In the genomic region with DNA sequence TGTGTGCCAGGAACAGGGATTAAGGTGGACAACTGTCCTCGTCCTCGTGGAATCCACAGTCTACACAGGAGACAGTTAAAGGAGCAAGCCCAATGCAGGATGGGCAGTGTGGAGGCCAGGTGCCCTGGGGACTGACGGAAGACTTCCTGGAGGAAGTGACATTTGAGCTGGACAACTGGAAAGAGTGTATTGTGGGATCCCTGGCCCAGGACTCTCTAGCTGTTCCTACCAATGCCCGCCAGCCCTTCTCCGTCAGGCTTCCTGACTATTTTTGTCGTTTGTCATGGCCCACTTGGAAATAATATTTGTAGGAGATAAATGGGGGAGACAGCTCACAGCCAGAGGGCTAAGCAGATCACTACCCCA, we compare ENCODE assay signal across 23 cellular contexts.
A peak's percentile ranks its signal among the peaks of the same experiment; 100 is the strongest.
DNase-seq lines count a peak whose midpoint lies in the region; ATAC-seq, FAIRE-seq and TF ChIP-seq lines count a peak whose summit lies in the region.
"Had no signal": no experiment of that assay in that cellular context is flagged by ENCODE, and none has a peak within 500 bp of the region (broad histone marks: within the 10 kb centered on the region; RNA-seq: fewer than 3 reads in every experiment).

No MANE protein-coding gene starts in this region.

- no peak for FAIRE-seq in keratinocyte (lab: Jason Lieb, UNC)
- FAIRE-seq: A549, HepG2 had no signal

- WGBS in mammary epithelial cell (ENCODE audit: low coverage, missing lambda C conversion rate): 99% methylated on average over 6 of the region's 6 CpGs

- H3K9me3 ChIP-seq in breast epithelium (no peaks in the 10 kb centered on the region), mammary epithelial cell (replicated peaks; ENCODE audit: insufficient read depth, low read length) (no peaks in the 10 kb centered on the region), keratinocyte (ENCODE audit: control insufficient read depth, low read depth, low read length) (no peaks in the 10 kb centered on the region)
- H3K9me3 ChIP-seq: A549, lower lobe of right lung, MG63, prostate gland had no signal

- no peaks in the 10 kb centered on the region for H3K79me2 ChIP-seq in mammary epithelial cell (ENCODE audit: insufficient read depth, low read length)
- H3K79me2 ChIP-seq in keratinocyte (ENCODE audit: control insufficient read depth, insufficient read depth, low read length): no peaks in the 10 kb centered on the region

- intact Hi-C loops in breast epithelium (cut with DNase I; ENCODE audit: low total_unique reads) (no loop called here), mammary epithelial cell (cut with micrococcal nuclease) (no loop called here)
- intact Hi-C loops in activated T-helper 1 cell treated with anti-CD3 and anti-CD28 coated beads, Interleukin-12 subunit alpha, Interleukin-12 subunit beta, Interleukin-2, Interleukin-4 antibody, amounts not matched to agents 30 ng/mL and 10 ng/mL and 1 ng/mL, durations not matched to agents 14 hours and 24 hours and 36 hours (cut with micrococcal nuclease): no loop called here

- H3K27me3 Mint-ChIP-seq in activated T-helper 1 cell treated with anti-CD3 and anti-CD28 coated beads, Interleukin-12 subunit alpha, Interleukin-12 subunit beta, Interleukin-2, Interleukin-4 antibody, amounts not matched to agents 30 ng/mL and 10 ng/mL and 1 ng/mL, durations not matched to agents 14 hours and 24 hours and 36 hours (ENCODE audit: insufficient read depth): peaks cover 2% of the 10 kb centered on the region
- H3K27me3 Mint-ChIP-seq: naive thymus-derived CD8-positive, alpha-beta T cell had no signal

- H3K36me3 ChIP-seq in breast epithelium (no peaks in the 10 kb centered on the region), mammary epithelial cell (ENCODE audit: insufficient read depth, low read length) (no peaks in the 10 kb centered on the region), keratinocyte (ENCODE audit: control insufficient read depth in 2 of 2, extremely low read depth in 1 of 2, insufficient read depth in 2 of 2, low read length in 2 of 2) (no peaks in the 10 kb centered on the region)
- H3K36me3 ChIP-seq: lower lobe of right lung, MG63, prostate gland had no signal

- no TSS peak for BruUV-seq in mammary epithelial cell (replicated peaks; lab: Mats Ljungman, UMichigan)

- CTCF ChIA-PET in mammary epithelial cell (lab: Charles Lee; ENCODE audit: low non-redundant PET): no interaction called here

- H3K9ac ChIP-seq in mammary epithelial cell (ENCODE audit: insufficient read depth, low read length): no peak overlapping the region
- H3K9ac ChIP-seq in keratinocyte (ENCODE audit: control insufficient read depth, extremely low read depth, insufficient read depth, low read length): no peak overlapping the region

- H3K9me3 Mint-ChIP-seq in activated T-helper 1 cell treated with anti-CD3 and anti-CD28 coated beads, Interleukin-12 subunit alpha, Interleukin-12 subunit beta, Interleukin-2, Interleukin-4 antibody, amounts not matched to agents 30 ng/mL and 10 ng/mL and 1 ng/mL, durations not matched to agents 14 hours and 24 hours and 36 hours: no peaks in the 10 kb centered on the region

- H3K27ac Mint-ChIP-seq in activated T-helper 1 cell treated with anti-CD3 and anti-CD28 coated beads, Interleukin-12 subunit alpha, Interleukin-12 subunit beta, Interleukin-2, Interleukin-4 antibody, amounts not matched to agents 30 ng/mL and 10 ng/mL and 1 ng/mL, durations not matched to agents 14 hours and 24 hours and 36 hours: peak overlapping the region; percentile 75
- H3K27ac Mint-ChIP-seq: WTC11 had no signal

- H2AFZ ChIP-seq in mammary epithelial cell (ENCODE audit: low read depth, low read length): no peak overlapping the region
- H2AFZ ChIP-seq in keratinocyte (ENCODE audit: control insufficient read depth, low read length): no peak overlapping the region

- no peak for TF ChIP-seq POLR2A in breast epithelium (IDR thresholded peaks at IDR 0.05)

- H3K4me2 ChIP-seq in mammary epithelial cell (ENCODE audit: insufficient read depth, low read depth, low read length) (no peak overlapping the region), keratinocyte (ENCODE audit: control insufficient read depth, extremely low read depth, insufficient read depth, low read depth, low read length) (no peak overlapping the region)
- H3K4me2 ChIP-seq: A549 had no signal

- peaks cover 2% of the 10 kb centered on the region for H3K36me3 Mint-ChIP-seq in activated T-helper 1 cell treated with anti-CD3 and anti-CD28 coated beads, Interleukin-12 subunit alpha, Interleukin-12 subunit beta, Interleukin-2, Interleukin-4 antibody, amounts not matched to agents 30 ng/mL and 10 ng/mL and 1 ng/mL, durations not matched to agents 14 hours and 24 hours and 36 hours (ENCODE audit: low read depth)
- H3K36me3 Mint-ChIP-seq: WTC11 had no signal

- no peaks in the 10 kb centered on the region for H4K20me1 ChIP-seq in mammary epithelial cell (ENCODE audit: insufficient read depth, low read length)
- H4K20me1 ChIP-seq in keratinocyte (ENCODE audit: control insufficient read depth, extremely low read depth, insufficient read depth, low read length): no peaks in the 10 kb centered on the region

- ATAC-seq in GM21447 (IDR thresholded peaks at IDR 0.05; ENCODE audit: unreplicated experiment): no peak
- ATAC-seq: A549; HepG2; lower lobe of right lung; naive thymus-derived CD8-positive, alpha-beta T cell; WTC11 had no signal

- no peak overlapping the region for H3K4me3 Mint-ChIP-seq in activated T-helper 1 cell treated with anti-CD3 and anti-CD28 coated beads, Interleukin-12 subunit alpha, Interleukin-12 subunit beta, Interleukin-2, Interleukin-4 antibody, amounts not matched to agents 30 ng/mL and 10 ng/mL and 1 ng/mL, durations not matched to agents 14 hours and 24 hours and 36 hours
- H3K4me3 Mint-ChIP-seq: CD14-positive monocyte; naive thymus-derived CD8-positive, alpha-beta T cell; WTC11 had no signal

- H3K4me1 Mint-ChIP-seq in activated T-helper 1 cell treated with anti-CD3 and anti-CD28 coated beads, Interleukin-12 subunit alpha, Interleukin-12 subunit beta, Interleukin-2, Interleukin-4 antibody, amounts not matched to agents 30 ng/mL and 10 ng/mL and 1 ng/mL, durations not matched to agents 14 hours and 24 hours and 36 hours (ENCODE audit: low read depth): peaks cover 66% of the 10 kb centered on the region

- DNase-seq in breast epithelium (ENCODE audit: low spot score in 2 of 2) (no peak), mammary epithelial cell (no peak), keratinocyte (ENCODE audit: low read depth, low spot score) (no peak), NCI-H2227 treated with DMSO at 0.1 percent for 48 hours (lab: John Stamatoyannopoulos, UW) (no peak)
- DNase-seq in activated T-helper 1 cell treated with anti-CD3 and anti-CD28 coated beads, Interleukin-12 subunit alpha, Interleukin-12 subunit beta, Interleukin-2, Interleukin-4 antibody, amounts not matched to agents 30 ng/mL and 10 ng/mL and 1 ng/mL, durations not matched to agents 14 hours and 24 hours and 36 hours (ENCODE audit: low spot score): no peak
- no peak for DNase-seq in stimulated activated CD4-positive, alpha-beta T cell treated with anti-CD3 and anti-CD28 coated beads, Interleukin-2, amount 100 ng/mL, for 24 hours
- DNase-seq: caudate nucleus; effector CD4-positive, alpha-beta T cell; GDM1; H7; head of caudate nucleus; lower lobe of right lung; naive thymus-derived CD8-positive, alpha-beta T cell; NCI-H1436; NCI-H526 treated with DMSO at 0.1 percent for 48 hours had no signal

- in situ Hi-C loops in mammary epithelial cell (cut with MboI; ENCODE audit: low sequenced_read_pairs in 2 of 2): no loop called here

- no peak for TF ChIP-seq CTCF in breast epithelium (IDR thresholded peaks at IDR 0.05)
- TF ChIP-seq CTCF in mammary epithelial cell (conservative IDR thresholded peaks at IDR 0.05 in 1 of 2, IDR thresholded peaks at IDR 0.05 in 1 of 2; ENCODE audit: extremely low read depth in 1 of 2, insufficient read depth in 1 of 2, low read depth in 1 of 2, low read length in 2 of 2): no peak
- TF ChIP-seq CTCF in keratinocyte (optimal IDR thresholded peaks at IDR 0.05 in 1 of 3, IDR thresholded peaks at IDR 0.05 in 1 of 3, conservative IDR thresholded peaks at IDR 0.05 in 1 of 3; ENCODE audit: extremely low read depth in 1 of 3, insufficient read depth in 2 of 3, low read length in 3 of 3): no peak

- dilution Hi-C loops in mammary epithelial cell (cut with HindIII; ENCODE audit: low sequenced_read_pairs) (loop anchor here (10.0 kb wide), 1 partner anchor 181 kb away; no protein-coding TSS in a partner anchor), keratinocyte (cut with MboI; ENCODE audit: extremely low pct_ligation_motif_present, low sequenced_read_pairs) (no loop called here)

- H3K4me3 ChIP-seq in breast epithelium: no peak overlapping the region
- H3K4me3 ChIP-seq in mammary epithelial cell (replicated peaks in 1 of 3; ENCODE audit: insufficient read depth in 1 of 3, low read depth in 2 of 3, low read length in 3 of 3): no peak overlapping the region
- no peak overlapping the region for H3K4me3 ChIP-seq in keratinocyte (ENCODE audit: control insufficient read depth in 2 of 3, extremely low read depth in 1 of 3, insufficient read depth in 2 of 3, low read depth in 1 of 3, low read length in 3 of 3)
- no peak overlapping the region for H3K4me3 ChIP-seq in skin epidermis
- H3K4me3 ChIP-seq: A549, lower lobe of right lung, MG63, prostate gland had no signal

- H3K9me1 ChIP-seq in keratinocyte (ENCODE audit: control insufficient read depth, extremely low read depth, insufficient read depth, low read length): no peaks in the 10 kb centered on the region

- H3K27me3 ChIP-seq in breast epithelium (no peaks in the 10 kb centered on the region), mammary epithelial cell (ENCODE audit: insufficient read depth, low read length) (no peaks in the 10 kb centered on the region), keratinocyte (ENCODE audit: control insufficient read depth, extremely low read depth, insufficient read depth, low read length) (no peaks in the 10 kb centered on the region)
- H3K27me3 ChIP-seq: MG63 had no signal

- H3K4me1 ChIP-seq in breast epithelium: peaks cover 0 to 3% of the 10 kb centered on the region in 2 donors
- peaks cover 11% of the 10 kb centered on the region for H3K4me1 ChIP-seq in mammary epithelial cell (ENCODE audit: insufficient read depth, low read length)
- H3K4me1 ChIP-seq in keratinocyte (ENCODE audit: control insufficient read depth, extremely low read depth, insufficient read depth, low read length): peaks cover 11% of the 10 kb centered on the region
- H3K4me1 ChIP-seq: prostate gland had no signal

- peak overlapping the region; percentile 35 to 57 for H3K27ac ChIP-seq in breast epithelium
- no peak overlapping the region for H3K27ac ChIP-seq in mammary epithelial cell (ENCODE audit: insufficient read depth, low read depth, low read length)
- peak overlapping the region; percentile 2 for H3K27ac ChIP-seq in keratinocyte (ENCODE audit: control insufficient read depth, insufficient read depth, low read length)
- H3K27ac ChIP-seq in skin epidermis: peak overlapping the region in 16 of 21 experiments; percentile 6 to 83 (median 63)
- H3K27ac ChIP-seq: lower lobe of right lung had no signal
